Comparison of ENCODE assay signal across 17 cellular contexts in the genomic region with DNA sequence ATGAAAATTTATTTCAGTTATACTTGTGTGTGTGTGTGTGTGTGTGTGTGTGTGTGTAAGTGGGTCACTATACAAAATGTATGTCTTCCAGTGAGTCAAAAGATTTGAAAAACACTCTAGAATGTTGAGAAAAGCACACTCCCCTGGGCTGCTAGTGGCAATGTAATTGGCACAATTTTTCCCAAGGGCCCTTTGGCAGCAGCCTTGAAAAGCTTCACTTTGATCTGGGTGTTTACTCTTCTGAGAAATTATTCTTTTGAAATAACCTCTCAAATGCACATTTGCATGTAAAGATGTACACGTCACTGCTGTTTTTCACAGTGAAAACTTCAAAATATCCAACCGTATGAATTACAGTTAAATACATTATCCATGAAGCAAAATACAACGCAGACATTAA. TPM values are rescaled to one million over a fixed set of nuclear protein-coding genes. Genes with fewer than 3 reads are reported as not detected.
"Had no signal": no experiment of that assay in that cellular context is flagged by ENCODE, and none has a peak within 500 bp of the region (broad histone marks: within the 10 kb centered on the region; RNA-seq: fewer than 3 reads in every experiment).

No MANE protein-coding gene starts in this region.

- H3K27ac ChIP-seq: body of pancreas, gastrocnemius medialis, lower lobe of right lung, neural progenitor cell, ovary, sigmoid colon, thoracic aorta had no signal

- H3K4me2 ChIP-seq: neural progenitor cell had no signal

- FAIRE-seq: colon, urothelium cell line had no signal

- H3K4me3 ChIP-seq: body of pancreas, gastrocnemius medialis, heart right ventricle, lower lobe of right lung, neural progenitor cell, ovary, sigmoid colon, thoracic aorta had no signal

- H3K36me3 ChIP-seq: gastrocnemius medialis, heart right ventricle, lower lobe of right lung, neural progenitor cell, ovary, sigmoid colon, thoracic aorta had no signal

- H3K9me3 ChIP-seq: body of pancreas, gastrocnemius medialis, heart right ventricle, lower lobe of right lung, ovary, sigmoid colon, thoracic aorta had no signal

- DNase-seq: activated CD4-positive, alpha-beta T cell treated with anti-CD3 and anti-CD28 coated beads for 48 hours; activated CD8-positive, alpha-beta T cell treated with anti-CD3 and anti-CD28 coated beads for 36 hours; activated gamma-delta T cell treated with Interleukin-2 at 50 U/mL for 16 hours; activated T-cell treated with anti-CD3 and anti-CD28 coated beads, Interleukin-2, amount 50 U/mL, for 4 hours; amniotic stem cell; caudate nucleus; erythroblast; gastrocnemius medialis; heart right ventricle; lower lobe of right lung; ovary; sigmoid colon had no signal

- H3K9ac ChIP-seq: neural progenitor cell had no signal

- H3K27me3 ChIP-seq: body of pancreas, gastrocnemius medialis, heart right ventricle, neural progenitor cell, ovary, sigmoid colon had no signal

RNA-seq across cellular contexts. Expression of gene SLC44A3, which starts 22.1 kb away (rescaled TPM):
- total RNA-seq: activated CD8-positive, alpha-beta T cell treated with anti-CD3 and anti-CD28 coated beads for 36 hours had no signal
